In genomic region chr12:90987101-90987500, GRCh38 we compare ENCODE assay signal across 1 cellular context.
TF ChIP-seq lines count a peak whose summit lies in the region.

No MANE protein-coding gene starts in this region.

TF ChIP-seq in GM12878, 131 proteins besides CTCF, POLR2A, EP300 and RAD21 (continued from another document):
- TF ChIP-seq ZBTB11 (CRISPR knock-in tag; IDR thresholded peaks at IDR 0.05) (no peak), PRDM15 (CRISPR knock-in tag; IDR thresholded peaks at IDR 0.05) (no peak), NRF1 (conservative IDR thresholded peaks at IDR 0.05; ENCODE audit: low read depth, low read length) (no peak), SREBF1 (IDR thresholded peaks at IDR 0.05; ENCODE audit: low read length) (no peak), FOS (IDR thresholded peaks at IDR 0.05; ENCODE audit: borderline replicate concordance, extremely low read depth, insufficient read length) (no peak), KLF5 (IDR thresholded peaks at IDR 0.05; ENCODE audit: partially characterized antibody) (no peak)
TF ChIP-seq in GM12878: peak in this region for 0.
